ENCODE assay signal across 2 cellular contexts in the genomic region with DNA sequence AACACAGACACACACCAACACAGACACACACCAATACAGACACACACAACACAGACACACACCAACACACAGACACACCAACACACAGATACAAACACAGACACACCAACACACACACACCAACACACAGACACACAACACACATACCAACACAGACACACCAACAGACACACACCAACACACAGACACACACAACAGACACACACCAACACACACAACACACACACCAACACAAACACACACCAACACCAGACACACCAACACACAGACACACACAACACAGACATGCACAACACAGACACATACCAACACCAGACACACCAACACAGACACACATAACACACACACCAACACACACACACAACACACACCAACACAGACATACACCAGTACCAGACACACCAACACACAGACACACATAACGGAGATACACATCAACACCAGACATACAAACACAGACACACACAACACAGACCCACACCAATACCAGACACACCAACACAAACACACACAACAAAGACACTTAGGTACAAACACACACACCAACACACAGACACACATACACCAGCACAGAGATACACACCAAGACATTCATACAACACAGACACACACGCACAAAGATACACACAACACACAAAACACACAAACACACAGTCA.
TF ChIP-seq lines count a peak whose summit lies in the region.

No MANE protein-coding gene starts in this region.

TF ChIP-seq in A549, 52 proteins besides CTCF, POLR2A, EP300 and RAD21:
- TF ChIP-seq, protein P1, sequence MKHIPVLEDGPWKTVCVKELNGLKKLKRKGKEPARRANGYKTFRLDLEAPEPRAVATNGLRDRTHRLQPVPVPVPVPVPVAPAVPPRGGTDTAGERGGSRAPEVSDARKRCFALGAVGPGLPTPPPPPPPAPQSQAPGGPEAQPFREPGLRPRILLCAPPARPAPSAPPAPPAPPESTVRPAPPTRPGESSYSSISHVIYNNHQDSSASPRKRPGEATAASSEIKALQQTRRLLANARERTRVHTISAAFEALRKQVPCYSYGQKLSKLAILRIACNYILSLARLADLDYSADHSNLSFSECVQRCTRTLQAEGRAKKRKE (CRISPR knock-in tag; IDR thresholded peaks at IDR 0.05; ENCODE audit: low read depth), result no peak
- TF ChIP-seq EHF (CRISPR knock-in tag; IDR thresholded peaks at IDR 0.05), result no peak
- no peak for TF ChIP-seq POLR2AphosphoS2 (conservative IDR thresholded peaks at IDR 0.05; ENCODE audit: low read length)
- TF ChIP-seq TP53 (CRISPR knock-in tag; IDR thresholded peaks at IDR 0.05), result no peak
- TF ChIP-seq JUNB (IDR thresholded peaks at IDR 0.05), result no peak
- no peak for TF ChIP-seq SREBF2 (IDR thresholded peaks at IDR 0.05)
- no peak for TF ChIP-seq NPAS2 (CRISPR knock-in tag; IDR thresholded peaks at IDR 0.05; ENCODE audit: borderline replicate concordance)
- TF ChIP-seq HDAC2 (IDR thresholded peaks at IDR 0.05), result no peak
- TF ChIP-seq EHMT2 (IDR thresholded peaks at IDR 0.05; ENCODE audit: low read depth), result no peak
- no peak for TF ChIP-seq MYC (IDR thresholded peaks at IDR 0.05; ENCODE audit: borderline replicate concordance, low read length)
- no peak for TF ChIP-seq RFX5 (IDR thresholded peaks at IDR 0.05)

TF ChIP-seq in H1, 55 proteins besides CTCF, POLR2A, EP300 and RAD21:
- no peak for TF ChIP-seq CHD2 (IDR thresholded peaks at IDR 0.05; ENCODE audit: low read length)
- TF ChIP-seq RFX5 (IDR thresholded peaks at IDR 0.05; ENCODE audit: borderline replicate concordance, low read depth, low read length), result no peak
- TF ChIP-seq MAFK (IDR thresholded peaks at IDR 0.05; ENCODE audit: low read depth, low read length), result no peak
- no peak for TF ChIP-seq CEBPB (IDR thresholded peaks at IDR 0.05; ENCODE audit: low read depth, low read length)
- TF ChIP-seq CBX8 (IDR thresholded peaks at IDR 0.05; ENCODE audit: borderline replicate concordance, low read depth, low read length), result no peak
- TF ChIP-seq RNF2 (IDR thresholded peaks at IDR 0.05; ENCODE audit: borderline replicate concordance, low read depth, low read length, missing control alignments, poor library complexity, severe bottlenecking), result no peak
- TF ChIP-seq GTF2F1 (IDR thresholded peaks at IDR 0.05; ENCODE audit: borderline replicate concordance, low read depth, low read length), result no peak
- TF ChIP-seq SP1 (IDR thresholded peaks at IDR 0.05; ENCODE audit: low read depth, low read length), result no peak
- TF ChIP-seq YY1 (IDR thresholded peaks at IDR 0.05; ENCODE audit: low read depth, low read length), result no peak
- no peak for TF ChIP-seq NRF1 (IDR thresholded peaks at IDR 0.05; ENCODE audit: low read depth, low read length)
- no peak for TF ChIP-seq SIN3A (conservative IDR thresholded peaks at IDR 0.05 in 1 of 2, IDR thresholded peaks at IDR 0.05 in 1 of 2; ENCODE audit: low read depth in 1 of 2, low read length in 2 of 2)
- TF ChIP-seq BRCA1 (IDR thresholded peaks at IDR 0.05; ENCODE audit: low read depth, low read length), result no peak
- TF ChIP-seq BACH1 (IDR thresholded peaks at IDR 0.05; ENCODE audit: low read length), result no peak
- no peak for TF ChIP-seq HDAC2 (IDR thresholded peaks at IDR 0.05; ENCODE audit: borderline replicate concordance in 1 of 2, low read depth in 2 of 2, low read length in 2 of 2)
- TF ChIP-seq, protein P2, sequence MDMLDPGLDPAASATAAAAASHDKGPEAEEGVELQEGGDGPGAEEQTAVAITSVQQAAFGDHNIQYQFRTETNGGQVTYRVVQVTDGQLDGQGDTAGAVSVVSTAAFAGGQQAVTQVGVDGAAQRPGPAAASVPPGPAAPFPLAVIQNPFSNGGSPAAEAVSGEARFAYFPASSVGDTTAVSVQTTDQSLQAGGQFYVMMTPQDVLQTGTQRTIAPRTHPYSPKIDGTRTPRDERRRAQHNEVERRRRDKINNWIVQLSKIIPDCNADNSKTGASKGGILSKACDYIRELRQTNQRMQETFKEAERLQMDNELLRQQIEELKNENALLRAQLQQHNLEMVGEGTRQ (IDR thresholded peaks at IDR 0.05; ENCODE audit: low read length), result no peak
- TF ChIP-seq EZH2 (IDR thresholded peaks at IDR 0.05; ENCODE audit: low read depth, low read length, severe bottlenecking), result no peak
